In the genomic region with DNA sequence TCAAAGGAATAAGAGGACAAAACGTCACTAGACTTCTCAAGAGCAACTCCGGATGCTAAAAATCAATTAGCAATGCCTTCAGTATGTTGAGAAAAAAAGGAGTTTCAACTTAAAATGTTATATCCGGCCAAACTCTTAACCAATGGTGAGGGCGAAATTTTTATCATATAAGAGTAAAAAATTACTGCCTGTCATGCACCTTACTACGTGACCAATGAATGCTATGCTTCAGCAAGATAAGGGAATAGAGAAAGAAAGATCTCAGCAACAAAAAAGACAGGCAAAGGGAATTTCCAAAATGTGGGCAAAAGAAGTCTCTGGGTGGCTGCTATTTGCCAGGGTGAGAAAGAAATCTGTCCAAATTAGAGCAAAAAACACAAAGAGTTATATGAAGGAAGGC, we compare ENCODE assay signal across 33 cellular contexts. TPM values are rescaled to one million over a fixed set of nuclear protein-coding genes. Genes with fewer than 3 reads are reported as not detected.
"Had no signal": no experiment of that assay in that cellular context is flagged by ENCODE, and none has a peak within 500 bp of the region (broad histone marks: within the 10 kb centered on the region; RNA-seq: fewer than 3 reads in every experiment).

No MANE protein-coding gene starts in this region.

- DNase-seq: activated B cell treated with CpG ODN at 0.5 μM for 24 hours; activated CD4-positive, alpha-beta memory T cell treated with anti-CD3 and anti-CD28 coated beads for 36 hours; activated CD4-positive, alpha-beta T cell treated with anti-CD3 and anti-CD28 coated beads for 4 hours; activated CD4-positive, alpha-beta T cell treated with anti-CD3 and anti-CD28 coated beads, Interleukin-2, amount 10 ng/mL, durations not matched to agents 24 days and 14 days; activated CD4-positive, alpha-beta T cell treated with anti-CD3 and anti-CD28 coated beads, Interleukin-2, amount 50 U/mL, for 1 hour; activated CD4-positive, alpha-beta T cell treated with anti-CD3 and anti-CD28 coated beads, Interleukin-2, amount 50 U/mL, for 4 hours; activated CD4-positive, CD25-positive, alpha-beta regulatory T cell treated with anti-CD3 and anti-CD28 coated beads, Interleukin-2, amount 50 U/mL, for 72 hours; activated CD8-positive, alpha-beta memory T cell treated with anti-CD3 and anti-CD28 coated beads, Interleukin-2, amount 50 U/mL, for 4 hours; activated CD8-positive, alpha-beta T cell treated with anti-CD3 and anti-CD28 coated beads for 36 hours; activated effector memory CD4-positive, alpha-beta T cell treated with Interleukin-2 at 50 U/mL for 16 hours; activated gamma-delta T cell; activated naive CD4-positive, alpha-beta T cell treated with anti-CD3 and anti-CD28 coated beads, Interleukin-2, amount 10 ng/mL, durations not matched to agents 7 days and 5 days; activated naive CD4-positive, alpha-beta T cell treated with Interleukin-2 at 50 U/mL for 16 hours; activated naive CD8-positive, alpha-beta T cell treated with anti-CD3 and anti-CD28 coated beads, Interleukin-2, amount 10 ng/mL, durations not matched to agents 7 days and 5 days; activated naive CD8-positive, alpha-beta T cell treated with anti-CD3 and anti-CD28 coated beads, Interleukin-2, amount 50 U/mL, for 24 hours; activated T-cell treated with anti-CD3 and anti-CD28 coated beads for 4 hours; activated T-cell treated with anti-CD3 and anti-CD28 coated beads, Interleukin-2, amount 50 U/mL, for 1 hour; activated T-cell treated with anti-CD3 and anti-CD28 coated beads, Interleukin-2, amount 50 U/mL, for 4 hours; amygdala; anterior cingulate cortex; caudate nucleus; cerebellar nuclear complex; T-helper 1 cell; T-helper 2 cell; T-helper 9 cell had no signal

- H3K36me3 ChIP-seq: ascending aorta, cardiac muscle cell had no signal

- H3K4me1 ChIP-seq: ascending aorta had no signal

- H3K9me3 ChIP-seq: ascending aorta had no signal

- H3K27me3 ChIP-seq: ascending aorta, cardiac muscle cell had no signal

- H3K27ac ChIP-seq: ascending aorta, cardiac muscle cell, VCaP had no signal

- ATAC-seq: activated CD8-positive, alpha-beta T cell treated with anti-CD3 and anti-CD28 coated beads for 36 hours; activated naive CD8-positive, alpha-beta T cell treated with anti-CD3 and anti-CD28 coated beads, Interleukin-2, amount 50 U/mL, for 24 hours; activated T-cell treated with anti-CD3 and anti-CD28 coated beads, Interleukin-2, amount 50 U/mL, for 4 hours had no signal

- H3K4me3 ChIP-seq: ascending aorta, cardiac muscle cell had no signal

- FAIRE-seq: bronchial epithelial cell, TTC549 had no signal

RNA-seq across cellular contexts. Expression of gene LRRC7, which starts 47.4 kb away (rescaled TPM):
- total RNA-seq: activated B cell treated with CpG ODN at 0.5 μM for 24 hours; activated CD4-positive, alpha-beta memory T cell treated with anti-CD3 and anti-CD28 coated beads for 36 hours; activated CD8-positive, alpha-beta memory T cell treated with anti-CD3 and anti-CD28 coated beads for 36 hours; activated naive CD8-positive, alpha-beta T cell treated with anti-CD3 and anti-CD28 coated beads, Interleukin-2, amount 10 ng/mL, durations not matched to agents 7 days and 5 days; activated T-helper 2 cell treated with anti-CD3 and anti-CD28 coated beads, Interferon-gamma antibody, Interleukin-2, Interleukin-4, amounts not matched to agents 10 μg/mL and 5 μg/mL and 100 μg/mL, durations not matched to agents 14 hours and 24 hours and 36 hours; ascending aorta; bronchial epithelial cell; chondrocyte had no signal
- polyA plus RNA-seq: cardiac muscle cell had no signal
